8 cellular contexts compared by ENCODE assay signal in genomic region chr17:32486091-32486700, GRCh38. TPM values are rescaled to one million over a fixed set of nuclear protein-coding genes. Genes with fewer than 3 reads are reported as not detected.
A peak's percentile ranks its signal among the peaks of the same experiment; 100 is the strongest.
DNase-seq lines count a peak whose midpoint lies in the region; ATAC-seq and TF ChIP-seq lines count a peak whose summit lies in the region.

No MANE protein-coding gene starts in this region.

- H3K4me1 ChIP-seq in BE2C (peaks cover 8% of the 10 kb centered on the region), mucosa of rectum (ENCODE audit: control insufficient read depth in 2 of 2, insufficient read depth in 2 of 2, low read length in 2 of 2) (peaks cover 6 to 11% of the 10 kb centered on the region in 2 donors)

- H3K27me3 ChIP-seq in BE2C (no peaks in the 10 kb centered on the region), mucosa of rectum (ENCODE audit: control insufficient read depth in 2 of 2, insufficient read depth in 2 of 2, low read length in 2 of 2) (no peaks in the 10 kb centered on the region)

- H3K4me3 ChIP-seq in BE2C (ENCODE audit: low read depth, low read length): peak overlapping the region; percentile 36; the same call in 1 of the 2 replicates
- peak overlapping the region; percentile 42 to 56 for H3K4me3 ChIP-seq in mucosa of rectum (ENCODE audit: low read length in 2 of 2)

- H3K9me3 ChIP-seq in BE2C: no peaks in the 10 kb centered on the region
- no peaks in the 10 kb centered on the region for H3K9me3 ChIP-seq in mucosa of rectum (ENCODE audit: control insufficient read depth in 2 of 2, low read length in 2 of 2)

- no peak overlapping the region for H3K27ac Mint-ChIP-seq in stimulated activated memory B cell treated with anti-CD40 and anti-IgM and Interleukin-4, amounts not matched to agents 10 μg/mL and 1 μg/mL and 100 μg/mL, for 72 hours

- DNase-seq in BE2C (peak; percentile 73), NOMO-1 treated with DMSO at 0.1 percent for 48 hours (lab: John Stamatoyannopoulos, UW; ENCODE audit: unreplicated experiment) (peak; percentile 59), activated T-cell treated with anti-CD3 and anti-CD28 coated beads for 48 hours (ENCODE audit: low read depth) (peak; percentile 74)

- no peaks in the 10 kb centered on the region for H3K9me3 Mint-ChIP-seq in stimulated activated memory B cell treated with anti-CD40 and anti-IgM and Interleukin-4, amounts not matched to agents 10 μg/mL and 1 μg/mL and 100 μg/mL, for 72 hours

- H3K9ac ChIP-seq in mucosa of rectum (ENCODE audit: low read depth in 1 of 2, low read length in 2 of 2): peak overlapping the region in 1 of 2 donors; percentile 41

- peak; percentile 41 for ATAC-seq in GM19324 (IDR thresholded peaks at IDR 0.05; ENCODE audit: low FRiP score, unreplicated experiment)
- ATAC-seq in HG03565 (IDR thresholded peaks at IDR 0.05; ENCODE audit: unreplicated experiment): peak; percentile 31
- ATAC-seq in esophagus mucosa: peak; percentile 81
- peak; percentile 81 for ATAC-seq in stimulated activated memory B cell treated with anti-CD40 and anti-IgM and Interleukin-4, amounts not matched to agents 10 μg/mL and 1 μg/mL and 100 μg/mL, for 72 hours

- no peak for TF ChIP-seq CTCF in BE2C (IDR thresholded peaks at IDR 0.05; ENCODE audit: low read depth, low read length)

- H3K4me3 Mint-ChIP-seq in stimulated activated memory B cell treated with anti-CD40 and anti-IgM and Interleukin-4, amounts not matched to agents 10 μg/mL and 1 μg/mL and 100 μg/mL, for 72 hours: peak overlapping the region; percentile 71

- H3K27ac ChIP-seq in mucosa of rectum (ENCODE audit: low read depth in 2 of 2, low read length in 2 of 2): no peak overlapping the region

- no peaks in the 10 kb centered on the region for H3K27me3 Mint-ChIP-seq in stimulated activated memory B cell treated with anti-CD40 and anti-IgM and Interleukin-4, amounts not matched to agents 10 μg/mL and 1 μg/mL and 100 μg/mL, for 72 hours

- peaks cover 47% of the 10 kb centered on the region for H3K4me1 Mint-ChIP-seq in stimulated activated memory B cell treated with anti-CD40 and anti-IgM and Interleukin-4, amounts not matched to agents 10 μg/mL and 1 μg/mL and 100 μg/mL, for 72 hours

- H3K36me3 ChIP-seq in BE2C (peaks cover 4% of the 10 kb centered on the region), mucosa of rectum (ENCODE audit: control insufficient read depth in 2 of 2, insufficient read depth in 2 of 2, low read length in 2 of 2) (peaks cover 4 to 14% of the 10 kb centered on the region in 2 donors)

- H3K36me3 Mint-ChIP-seq in stimulated activated memory B cell treated with anti-CD40 and anti-IgM and Interleukin-4, amounts not matched to agents 10 μg/mL and 1 μg/mL and 100 μg/mL, for 72 hours: peaks cover 23% of the 10 kb centered on the region

RNA-seq across cellular contexts. Expression of gene CDK5R1, which starts 0.6 kb away (rescaled TPM):
- 4.5 TPM for polyA plus RNA-seq in BE2C (2012; ENCODE audit: insufficient read depth, insufficient read length, low read depth)
- total RNA-seq in esophagus mucosa: 12.6 TPM

RNA-seq across cellular contexts. Expression of gene PSMD11, which starts 41.9 kb away (rescaled TPM):
- 24.1 TPM for polyA plus RNA-seq in BE2C (2012; ENCODE audit: insufficient read depth, insufficient read length, low read depth)
- 87.0 TPM for total RNA-seq in esophagus mucosa

Comparison
In these comparisons a context has a peak if more than half of its experiments do, and no peak if none do; other contexts are left out.
1. ATAC-seq: peak in every context shown above with its lines; median percentile 81 in esophagus mucosa; 81 in stimulated activated memory B cell treated with anti-CD40 and anti-IgM and Interleukin-4, amounts not matched to agents 10 μg/mL and 1 μg/mL and 100 μg/mL, for 72 hours; 41 in GM19324; 31 in HG03565.